ENCODE assay signal across 8 cellular contexts in the genomic region with DNA sequence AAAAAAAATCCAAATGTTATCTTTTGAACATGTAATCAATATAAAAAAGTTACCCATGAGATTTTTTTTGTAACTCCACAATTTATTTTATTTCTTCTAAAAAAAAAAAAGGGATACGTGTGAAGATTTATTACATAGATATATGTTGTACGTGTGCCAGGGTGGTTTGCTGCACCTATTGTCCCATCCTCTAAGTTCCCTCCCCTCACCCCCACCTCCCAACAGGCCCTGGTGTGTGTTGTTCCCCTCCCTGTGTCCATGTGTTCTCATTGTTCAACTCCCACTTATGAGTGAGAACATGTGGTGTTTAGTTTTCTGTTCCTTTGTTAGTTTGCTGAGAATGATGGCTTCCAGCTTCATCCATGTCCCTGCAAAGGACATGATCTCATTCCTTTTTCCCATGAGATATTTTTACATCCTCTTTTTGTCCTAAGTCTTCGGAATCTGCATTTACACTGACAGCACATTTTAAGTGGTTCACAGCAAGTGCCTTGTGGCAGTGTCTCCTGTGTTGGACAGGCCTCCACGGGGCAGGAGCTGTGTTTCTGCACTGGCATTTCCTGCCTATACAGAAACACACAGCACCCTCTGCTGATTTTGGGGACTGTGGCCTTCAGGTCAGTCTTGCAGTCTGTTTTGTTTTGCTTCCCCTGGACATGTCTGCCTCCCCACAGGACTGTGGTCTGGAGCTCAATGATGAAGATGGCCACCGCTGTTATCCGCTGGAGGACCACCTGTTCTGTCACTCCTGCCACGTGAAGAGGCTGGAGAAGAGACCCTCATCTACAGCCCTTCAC. TPM values are rescaled to one million over a fixed set of nuclear protein-coding genes. Genes with fewer than 3 reads are reported as not detected.
DNase-seq lines count a peak whose midpoint lies in the region; ATAC-seq, FAIRE-seq and TF ChIP-seq lines count a peak whose summit lies in the region.

No MANE protein-coding gene starts in this region.

- peaks cover 26% of the 10 kb centered on the region for H3K4me1 ChIP-seq in A549

- H3K9me3 ChIP-seq in A549 = no peaks in the 10 kb centered on the region
- no peaks in the 10 kb centered on the region for H3K9me3 ChIP-seq in KOPT-K1 (ENCODE audit: insufficient read depth, low read length, poor library complexity, severe bottlenecking)

- POLR2A ChIA-PET in A549 (lab: Yijun Ruan, JAX) = no interaction called here

- H3K36me3 ChIP-seq in KOPT-K1 (ENCODE audit: insufficient read depth, low read length) = peaks cover 77% of the 10 kb centered on the region

- CTCF ChIA-PET in A549 (lab: Yijun Ruan, JAX) = interaction anchor here (1.1 to 2.4 kb wide), 3 partner anchors 13 to 82 kb away, joined by 3 to 7 read pairs (median 4); a partner anchor contains a TSS

- H3K4me2 ChIP-seq in A549 = peak overlapping the region; percentile 40

- H3K27ac ChIP-seq in A549 = peak overlapping the region; percentile 73 to 84
- H3K27ac ChIP-seq in KOPT-K1 (ENCODE audit: low read depth, low read length, poor library complexity, severe bottlenecking) = peak overlapping the region; percentile 83

- no peak overlapping the region for H3K4me3 ChIP-seq in A549

- H3K36me3 Mint-ChIP-seq in dendritic cell treated with granulocyte-macrophage colony-stimulating factor and Interleukin-4, amounts not matched to agents 40 ng/mL and 50 ng/mL, for 4 days (ENCODE audit: low read depth) = peaks cover 85% of the 10 kb centered on the region
- peaks cover 6 to 8% of the 10 kb centered on the region in 2 donors for H3K36me3 Mint-ChIP-seq in naive B cell

- FAIRE-seq in A549 (lab: Jason Lieb, UNC) = no peak

- no peak overlapping the region for H3K4me3 Mint-ChIP-seq in dendritic cell treated with granulocyte-macrophage colony-stimulating factor and Interleukin-4, amounts not matched to agents 40 ng/mL and 50 ng/mL, for 4 days
- H3K4me3 Mint-ChIP-seq in naive B cell = peak overlapping the region in 6 of 8 donors; percentile 17 to 62 (median 28)

- peak overlapping the region; percentile 41 for H3K27ac Mint-ChIP-seq in dendritic cell treated with granulocyte-macrophage colony-stimulating factor and Interleukin-4, amounts not matched to agents 40 ng/mL and 50 ng/mL, for 4 days
- peak overlapping the region; percentile 28 to 94 (median 78) for H3K27ac Mint-ChIP-seq in naive B cell

- TF ChIP-seq POLR2A in A549 (IDR thresholded peaks at IDR 0.05; ENCODE audit: low read length) = no peak

- 84% methylated on average over 7 of the region's 7 CpGs for WGBS in A549 (ENCODE audit: missing lambda C conversion rate)

- TF ChIP-seq EP300 in A549 (IDR thresholded peaks at IDR 0.05) = no peak

- DNase-seq in A549 (ENCODE audit: low read depth in 1 of 2, low spot score in 1 of 2) (no peak), naive B cell (no peak), NCI-H2107 (lab: John Stamatoyannopoulos, UW) (no peak), SIG-M5 (lab: John Stamatoyannopoulos, UW) (no peak), inferior parietal cortex (ENCODE audit: extremely low spot score) (no peak)

- peaks cover 56% of the 10 kb centered on the region for H3K4me1 Mint-ChIP-seq in dendritic cell treated with granulocyte-macrophage colony-stimulating factor and Interleukin-4, amounts not matched to agents 40 ng/mL and 50 ng/mL, for 4 days (ENCODE audit: low read depth)
- H3K4me1 Mint-ChIP-seq in naive B cell = peaks cover 18 to 30% (median 21%) of the 10 kb centered on the region in 3 donors

- ATAC-seq in A549 (peak; percentile 26 to 51), naive B cell (ENCODE audit: low read depth in 2 of 2) (no peak), HG02763 (IDR thresholded peaks at IDR 0.05; ENCODE audit: unreplicated experiment) (no peak)

- no peak for TF ChIP-seq CTCF in A549 (IDR thresholded peaks at IDR 0.05)

- H3K27me3 Mint-ChIP-seq in dendritic cell treated with granulocyte-macrophage colony-stimulating factor and Interleukin-4, amounts not matched to agents 40 ng/mL and 50 ng/mL, for 4 days = no peaks in the 10 kb centered on the region
- no peaks in the 10 kb centered on the region for H3K27me3 Mint-ChIP-seq in naive B cell

- TF ChIP-seq RAD21 in A549 (conservative IDR thresholded peaks at IDR 0.05 in 1 of 2, IDR thresholded peaks at IDR 0.05 in 1 of 2) = no peak

- intact Hi-C loops in dendritic cell treated with granulocyte-macrophage colony-stimulating factor and Interleukin-4, amounts not matched to agents 40 ng/mL and 50 ng/mL, for 4 days (cut with micrococcal nuclease) = no loop called here

- H3K9me3 Mint-ChIP-seq in dendritic cell treated with granulocyte-macrophage colony-stimulating factor and Interleukin-4, amounts not matched to agents 40 ng/mL and 50 ng/mL, for 4 days = no peaks in the 10 kb centered on the region
- no peaks in the 10 kb centered on the region for H3K9me3 Mint-ChIP-seq in naive B cell

TF ChIP-seq in A549, 52 proteins besides CTCF, POLR2A, EP300 and RAD21 (continues in another document):
- TF ChIP-seq KDM5A (IDR thresholded peaks at IDR 0.05) (no peak), ESRRA (IDR thresholded peaks at IDR 0.05; ENCODE audit: borderline replicate concordance, low read length) (no peak), MAFK (IDR thresholded peaks at IDR 0.05; ENCODE audit: partially characterized antibody) (no peak), MAZ (IDR thresholded peaks at IDR 0.05; ENCODE audit: borderline replicate concordance, low read depth, low read length) (no peak), KDM1A (IDR thresholded peaks at IDR 0.05; ENCODE audit: low read depth) (no peak), POLR2AphosphoS2 (conservative IDR thresholded peaks at IDR 0.05; ENCODE audit: low read length) (no peak), NPAS2 (CRISPR knock-in tag; IDR thresholded peaks at IDR 0.05; ENCODE audit: borderline replicate concordance) (no peak), FOSB (CRISPR knock-in tag; IDR thresholded peaks at IDR 0.05) (no peak), CHD4 (IDR thresholded peaks at IDR 0.05; ENCODE audit: borderline replicate concordance) (no peak), NFE2L2 (conservative IDR thresholded peaks at IDR 0.05; ENCODE audit: low read length) (no peak)
- TF ChIP-seq, protein P1, sequence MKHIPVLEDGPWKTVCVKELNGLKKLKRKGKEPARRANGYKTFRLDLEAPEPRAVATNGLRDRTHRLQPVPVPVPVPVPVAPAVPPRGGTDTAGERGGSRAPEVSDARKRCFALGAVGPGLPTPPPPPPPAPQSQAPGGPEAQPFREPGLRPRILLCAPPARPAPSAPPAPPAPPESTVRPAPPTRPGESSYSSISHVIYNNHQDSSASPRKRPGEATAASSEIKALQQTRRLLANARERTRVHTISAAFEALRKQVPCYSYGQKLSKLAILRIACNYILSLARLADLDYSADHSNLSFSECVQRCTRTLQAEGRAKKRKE (CRISPR knock-in tag; IDR thresholded peaks at IDR 0.05; ENCODE audit: low read depth) = no peak
- TF ChIP-seq, protein P2, sequence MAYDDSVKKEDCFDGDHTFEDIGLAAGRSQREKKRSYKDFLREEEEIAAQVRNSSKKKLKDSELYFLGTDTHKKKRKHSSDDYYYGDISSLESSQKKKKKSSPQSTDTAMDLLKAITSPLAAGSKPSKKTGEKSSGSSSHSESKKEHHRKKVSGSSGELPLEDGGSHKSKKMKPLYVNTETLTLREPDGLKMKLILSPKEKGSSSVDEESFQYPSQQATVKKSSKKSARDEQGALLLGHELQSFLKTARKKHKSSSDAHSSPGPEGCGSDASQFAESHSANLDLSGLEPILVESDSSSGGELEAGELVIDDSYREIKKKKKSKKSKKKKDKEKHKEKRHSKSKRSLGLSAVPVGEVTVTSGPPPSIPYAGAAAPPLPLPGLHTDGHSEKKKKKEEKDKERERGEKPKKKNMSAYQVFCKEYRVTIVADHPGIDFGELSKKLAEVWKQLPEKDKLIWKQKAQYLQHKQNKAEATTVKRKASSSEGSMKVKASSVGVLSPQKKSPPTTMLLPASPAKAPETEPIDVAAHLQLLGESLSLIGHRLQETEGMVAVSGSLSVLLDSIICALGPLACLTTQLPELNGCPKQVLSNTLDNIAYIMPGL (CRISPR knock-in tag; IDR thresholded peaks at IDR 0.05; ENCODE audit: borderline replicate concordance) = no peak
- TF ChIP-seq, protein P3, sequence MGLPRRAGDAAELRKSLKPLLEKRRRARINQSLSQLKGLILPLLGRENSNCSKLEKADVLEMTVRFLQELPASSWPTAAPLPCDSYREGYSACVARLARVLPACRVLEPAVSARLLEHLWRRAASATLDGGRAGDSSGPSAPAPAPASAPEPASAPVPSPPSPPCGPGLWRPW (IDR thresholded peaks at IDR 0.05) = no peak
- TF ChIP-seq, protein P4, sequence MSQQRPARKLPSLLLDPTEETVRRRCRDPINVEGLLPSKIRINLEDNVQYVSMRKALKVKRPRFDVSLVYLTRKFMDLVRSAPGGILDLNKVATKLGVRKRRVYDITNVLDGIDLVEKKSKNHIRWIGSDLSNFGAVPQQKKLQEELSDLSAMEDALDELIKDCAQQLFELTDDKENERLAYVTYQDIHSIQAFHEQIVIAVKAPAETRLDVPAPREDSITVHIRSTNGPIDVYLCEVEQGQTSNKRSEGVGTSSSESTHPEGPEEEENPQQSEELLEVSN (IDR thresholded peaks at IDR 0.05; ENCODE audit: borderline replicate concordance, low read depth) = no peak

RNA-seq across cellular contexts. Expression of a gene that starts 12.8 kb away (rescaled TPM):
- polyA plus RNA-seq in A549 (2011; rRNA removed) (24.8 and 27.8 TPM in 2 replicates), A549 (2017; fragmentation: RNase III; extraction: RNeasy Plus Mini Kit Qiagen cat#74134 plus additional on column Dnase treatment) (21.1 to 24.9 TPM (median 22.6 TPM) in 3 replicates), naive B cell (ENCODE audit: low read depth in 6 of 6) (10 to 100 TPM in 4 of 6 donors, 1 to 10 TPM in 2; 7.3 to 19.2 (median 15.4) TPM)
- 6.1 and 7.2 TPM in 2 replicates for polyA plus RNA-seq in A549 (2012; cell fraction: cytosol; rRNA removed)
- 5.5 and 8.3 TPM in 2 replicates for polyA plus RNA-seq in A549 (2012; cell fraction: nucleus; rRNA removed)
- 19.3 and 24.1 TPM in 2 replicates for polyA minus RNA-seq in A549 (2011; rRNA and poly(A)+ RNA removed)

Comparison
In these comparisons a context has a peak if more than half of its experiments do, and no peak if none do; other contexts are left out.
1. ATAC-seq: peak in A549 (2 of 2); none in naive B cell (0 of 2) and HG02763 (single experiment).